Comparison of ENCODE assay signal across 19 cellular contexts in genomic region chr5:172168311-172168710, GRCh38. TPM values are rescaled to one million over a fixed set of nuclear protein-coding genes. Genes with fewer than 3 reads are reported as not detected.
DNase-seq lines count a peak whose midpoint lies in the region; ATAC-seq and TF ChIP-seq lines count a peak whose summit lies in the region.
"Had no signal": no experiment of that assay in that cellular context is flagged by ENCODE, and none has a peak within 500 bp of the region (broad histone marks: within the 10 kb centered on the region; RNA-seq: fewer than 3 reads in every experiment).

No MANE protein-coding gene starts in this region.

- no peak for DNase-seq in stimulated activated naive CD8-positive, alpha-beta T cell treated with anti-CD3 and anti-CD28 coated beads, Interleukin-15, Interleukin-2, amounts not matched to agents 100 U/mL and 50 U/mL, for 24 hours
- no peak for DNase-seq in fibroblast of lung (ENCODE audit: low read depth in 2 of 2)
- DNase-seq in natural killer cell, result no peak
- DNase-seq in upper lobe of right lung, result no peak
- no peak for DNase-seq in stimulated activated CD8-positive, alpha-beta memory T cell treated with anti-CD3 and anti-CD28 coated beads, Interleukin-4, amount 100 ng/mL, for 48 hours
- no peak for DNase-seq in GF-D8 (lab: John Stamatoyannopoulos, UW)
- DNase-seq in vagina (ENCODE audit: extremely low spot score in 2 of 2), result no peak
- DNase-seq: body of pancreas; DMS 273 treated with DMSO at 0.1 percent for 48 hours; effector CD4-positive, alpha-beta T cell; HFFc6; Kasumi-1; NCI-H1417 treated with DMSO at 0.1 percent for 48 hours; transverse colon had no signal

- H3K27me3 Mint-ChIP-seq in stimulated activated naive CD8-positive, alpha-beta T cell treated with anti-CD3 and anti-CD28 coated beads, Interleukin-15, Interleukin-2, amounts not matched to agents 100 ng/mL and 50 ng/mL, for 24 hours, result no peaks in the 10 kb centered on the region
- no peaks in the 10 kb centered on the region for H3K27me3 Mint-ChIP-seq in natural killer cell (ENCODE audit: low read depth in 2 of 2)

- peak overlapping the region; percentile 80 for H3K4me2 ChIP-seq in fibroblast of lung (ENCODE audit: extremely low read depth, insufficient read depth, low read length)

- intact Hi-C loops in natural killer cell (cut with micrococcal nuclease) (no loop called here), upper lobe of right lung (cut with DNase I) (no loop called here), vagina (cut with DNase I) (no loop called here)

- ATAC-seq in stimulated activated naive CD8-positive, alpha-beta T cell treated with anti-CD3 and anti-CD28 coated beads, Interleukin-15, Interleukin-2, amounts not matched to agents 100 U/mL and 50 U/mL, for 24 hours, result no peak
- ATAC-seq in natural killer cell (peak in 2 of 3 donors; percentile 10 to 11), upper lobe of right lung (no peak)
- ATAC-seq: body of pancreas had no signal

- H3K27me3 ChIP-seq in fibroblast of lung (ENCODE audit: control insufficient read depth, insufficient read depth, low read length) (no peaks in the 10 kb centered on the region), upper lobe of right lung (no peaks in the 10 kb centered on the region), vagina (no peaks in the 10 kb centered on the region)
- H3K27me3 ChIP-seq: body of pancreas, transverse colon had no signal

- no peak overlapping the region for H3K4me3 Mint-ChIP-seq in stimulated activated naive CD8-positive, alpha-beta T cell treated with anti-CD3 and anti-CD28 coated beads, Interleukin-15, Interleukin-2, amounts not matched to agents 100 ng/mL and 50 ng/mL, for 24 hours
- H3K4me3 Mint-ChIP-seq in natural killer cell, result peak overlapping the region; percentile 80
- H3K4me3 Mint-ChIP-seq: HFFc6 had no signal

- H3K36me3 ChIP-seq in fibroblast of lung (ENCODE audit: control insufficient read depth, insufficient read depth, low read length) (no peaks in the 10 kb centered on the region), upper lobe of right lung (no peaks in the 10 kb centered on the region), vagina (no peaks in the 10 kb centered on the region)
- H3K36me3 ChIP-seq: transverse colon had no signal

- H3K79me2 ChIP-seq in fibroblast of lung (ENCODE audit: control insufficient read depth, insufficient read depth, low read length), result peaks cover 8% of the 10 kb centered on the region

- no peaks in the 10 kb centered on the region for H3K9me3 Mint-ChIP-seq in stimulated activated naive CD8-positive, alpha-beta T cell treated with anti-CD3 and anti-CD28 coated beads, Interleukin-15, Interleukin-2, amounts not matched to agents 100 ng/mL and 50 ng/mL, for 24 hours
- H3K9me3 Mint-ChIP-seq in natural killer cell, result no peaks in the 10 kb centered on the region
- H3K9me3 Mint-ChIP-seq: HFFc6 had no signal

- H3K4me3 ChIP-seq in fibroblast of lung (replicated peaks in 1 of 4; ENCODE audit: control extremely low read depth in 1 of 4, insufficient read depth in 1 of 4, low read depth in 3 of 4, low read length in 4 of 4), result no peak overlapping the region
- no peak overlapping the region for H3K4me3 ChIP-seq in upper lobe of right lung
- no peak overlapping the region for H3K4me3 ChIP-seq in vagina
- H3K4me3 ChIP-seq: body of pancreas, transverse colon had no signal

- H3K9me3 ChIP-seq in fibroblast of lung (ENCODE audit: control insufficient read depth, insufficient read depth, low read depth, low read length) (no peaks in the 10 kb centered on the region), upper lobe of right lung (no peaks in the 10 kb centered on the region), vagina (no peaks in the 10 kb centered on the region)
- H3K9me3 ChIP-seq: body of pancreas, transverse colon had no signal

- H4K20me1 ChIP-seq in fibroblast of lung (ENCODE audit: control insufficient read depth, extremely low read depth, insufficient read depth, low read length), result no peaks in the 10 kb centered on the region

- H3K27ac ChIP-seq in fibroblast of lung (ENCODE audit: insufficient read depth, low read length), result no peak overlapping the region
- H3K27ac ChIP-seq in upper lobe of right lung, result peak overlapping the region; percentile 63
- no peak overlapping the region for H3K27ac ChIP-seq in vagina
- H3K27ac ChIP-seq: body of pancreas, transverse colon had no signal

- H3K27ac Mint-ChIP-seq in stimulated activated naive CD8-positive, alpha-beta T cell treated with anti-CD3 and anti-CD28 coated beads, Interleukin-15, Interleukin-2, amounts not matched to agents 100 ng/mL and 50 ng/mL, for 24 hours, result peak overlapping the region; percentile 14
- H3K27ac Mint-ChIP-seq in natural killer cell, result peak overlapping the region; percentile 97 to 98

- no peak overlapping the region for H3K9ac ChIP-seq in fibroblast of lung (ENCODE audit: insufficient read depth, low read length)

- H3K4me1 Mint-ChIP-seq in stimulated activated naive CD8-positive, alpha-beta T cell treated with anti-CD3 and anti-CD28 coated beads, Interleukin-15, Interleukin-2, amounts not matched to agents 100 ng/mL and 50 ng/mL, for 24 hours (ENCODE audit: low read depth), result peaks cover 82% of the 10 kb centered on the region
- H3K4me1 Mint-ChIP-seq in natural killer cell, result peaks cover 74 to 94% of the 10 kb centered on the region in 2 donors

- TF ChIP-seq CTCF in fibroblast of lung (conservative IDR thresholded peaks at IDR 0.05 in 1 of 2, IDR thresholded peaks at IDR 0.05 in 1 of 2; ENCODE audit: low read depth in 1 of 2, low read length in 2 of 2) (no peak), natural killer cell (IDR thresholded peaks at IDR 0.05) (no peak), upper lobe of right lung (IDR thresholded peaks at IDR 0.05) (no peak), vagina (IDR thresholded peaks at IDR 0.05) (no peak)

- H3K4me1 ChIP-seq in fibroblast of lung (ENCODE audit: control insufficient read depth, extremely low read depth, insufficient read depth, low read length) (peaks cover 14% of the 10 kb centered on the region), upper lobe of right lung (peaks cover 58% of the 10 kb centered on the region), vagina (peaks cover 7% of the 10 kb centered on the region)

- no peak for TF ChIP-seq POLR2A in vagina (IDR thresholded peaks at IDR 0.05)

- no peak overlapping the region for H2AFZ ChIP-seq in fibroblast of lung (ENCODE audit: low read length)

- H3K36me3 Mint-ChIP-seq in stimulated activated naive CD8-positive, alpha-beta T cell treated with anti-CD3 and anti-CD28 coated beads, Interleukin-15, Interleukin-2, amounts not matched to agents 100 ng/mL and 50 ng/mL, for 24 hours (ENCODE audit: low read depth), result peaks cover 36% of the 10 kb centered on the region
- no peaks in the 10 kb centered on the region for H3K36me3 Mint-ChIP-seq in natural killer cell

RNA-seq across cellular contexts. Expression of gene STK10, which starts 19.7 kb away (rescaled TPM):
- total RNA-seq in fibroblast of lung, result 8.5 and 16.0 TPM in 2 replicates
- 8.9 and 11.5 TPM in 2 replicates for polyA plus RNA-seq in fibroblast of lung
- polyA plus RNA-seq in fibroblast of lung (2012), result 16.6 and 18.1 TPM in 2 replicates
- 31.8 and 36.2 TPM in 2 replicates for polyA minus RNA-seq in fibroblast of lung (ENCODE audit: low replicate concordance)
- 100 to 1,000 TPM; 705 to 879 (median 783) TPM for total RNA-seq in natural killer cell
- total RNA-seq in upper lobe of right lung, result 56.9 TPM
- 33.9 TPM for total RNA-seq in vagina

RNA-seq across cellular contexts. Expression of gene EFCAB9, which starts 25.7 kb away (rescaled TPM):
- total RNA-seq in fibroblast of lung (not detected in 2 replicates), natural killer cell (not detected), upper lobe of right lung (not detected), vagina (not detected)
- polyA plus RNA-seq in fibroblast of lung, result not detected in 2 replicates
- polyA plus RNA-seq in fibroblast of lung (2012), result not detected in 2 replicates
- not detected in 2 replicates for polyA minus RNA-seq in fibroblast of lung (ENCODE audit: low replicate concordance)
- total RNA-seq: activated CD8-positive, alpha-beta memory T cell treated with anti-CD3 and anti-CD28 coated beads for 36 hours; body of pancreas; HFFc6; mesenteric fat pad; posterior vena cava; SK-MEL-5; transverse colon had no signal

Comparison
In these comparisons a context has a peak if more than half of its experiments do, and no peak if none do; other contexts are left out.
1. ATAC-seq: peak in natural killer cell (2 of 3); none in stimulated activated naive CD8-positive, alpha-beta T cell treated with anti-CD3 and anti-CD28 coated beads, Interleukin-15, Interleukin-2, amounts not matched to agents 100 U/mL and 50 U/mL, for 24 hours (single experiment) and upper lobe of right lung (single experiment).
2. RNA of gene STK10, which starts 19.7 kb away (total RNA-seq): 705 to 879 TPM in natural killer cell; 56.9 TPM in upper lobe of right lung (single experiment), 33.9 TPM in vagina (single experiment) and 8.5 to 16.0 TPM in fibroblast of lung; every median in the first group is over 10 times any median in the second.